In genomic region chr17:12402963-12403622, GRCh38 we compare ENCODE assay signal across 20 cellular contexts.
A peak's percentile ranks its signal among the peaks of the same experiment; 100 is the strongest.
DNase-seq lines count a peak whose midpoint lies in the region; ATAC-seq and TF ChIP-seq lines count a peak whose summit lies in the region.
"Had no signal": no experiment of that assay in that cellular context is flagged by ENCODE, and none has a peak within 500 bp of the region (broad histone marks: within the 10 kb centered on the region; RNA-seq: fewer than 3 reads in every experiment).

No MANE protein-coding gene starts in this region.

- H3K4me2 ChIP-seq in osteoblast (ENCODE audit: insufficient read depth, low read length): no peak overlapping the region

- H3K27ac ChIP-seq in RWPE2 (ENCODE audit: poor library complexity, severe bottlenecking) (no peak overlapping the region), osteoblast (ENCODE audit: low read depth, low read length) (peak overlapping the region; percentile 41), sigmoid colon (peak overlapping the region in 1 of 4 donors; percentile 5)
- H3K27ac ChIP-seq: breast epithelium, thoracic aorta had no signal

- CTCF ChIA-PET in activated CD4-positive, alpha-beta T cell treated with anti-CD3 and anti-CD28 coated beads, Interleukin-2, amount 10 ng/mL, durations not matched to agents 7 days and 5 days (lab: Charles Lee): no interaction called here

- no peak for TF ChIP-seq EP300 in sigmoid colon (IDR thresholded peaks at IDR 0.05)

- peak; percentile 84 for DNase-seq in EL
- no peak for DNase-seq in RWPE2 (ENCODE audit: low spot score)
- DNase-seq in epithelial cell of esophagus (ENCODE audit: low read depth): peak; percentile 8
- DNase-seq in osteoblast (ENCODE audit: insufficient read length, low spot score, missing footprints): no peak
- DNase-seq in activated gamma-delta T cell (lab: John Stamatoyannopoulos, UW): no peak
- DNase-seq in NCI-H187 treated with DMSO at 0.1 percent for 48 hours (lab: John Stamatoyannopoulos, UW): no peak
- DNase-seq in activated CD4-positive, alpha-beta T cell treated with anti-CD3 and anti-CD28 coated beads, Interleukin-2, amount 10 ng/mL, durations not matched to agents 7 days and 5 days: no peak
- no peak for DNase-seq in sigmoid colon
- DNase-seq: activated naive CD4-positive, alpha-beta T cell; effector CD8-positive, alpha-beta T cell; H9; NCI-H2107; NCI-H774; RPMI8226 had no signal

- POLR2A ChIA-PET in activated CD4-positive, alpha-beta T cell treated with anti-CD3 and anti-CD28 coated beads, Interleukin-2, amount 10 ng/mL, durations not matched to agents 7 days and 5 days (lab: Charles Lee): no interaction called here

- H3K36me3 Mint-ChIP-seq in activated CD4-positive, alpha-beta T cell treated with anti-CD3 and anti-CD28 coated beads, Interleukin-2, amount 10 ng/mL, durations not matched to agents 7 days and 5 days (ENCODE audit: low read depth): no peaks in the 10 kb centered on the region
- H3K36me3 Mint-ChIP-seq: CD14-positive monocyte; natural killer cell treated with Interleukin-12 subunit alpha and Interleukin-12 subunit beta and Interleukin-15 and Interleukin-18, amount 100 ng/mL, for 72 hours had no signal

- no peak overlapping the region for H3K4me3 Mint-ChIP-seq in activated CD4-positive, alpha-beta T cell treated with anti-CD3 and anti-CD28 coated beads, Interleukin-2, amount 10 ng/mL, durations not matched to agents 7 days and 5 days
- H3K4me3 Mint-ChIP-seq: CD14-positive monocyte; H9; natural killer cell treated with Interleukin-12 subunit alpha and Interleukin-12 subunit beta and Interleukin-15 and Interleukin-18, amount 100 ng/mL, for 72 hours had no signal

- H3K27ac Mint-ChIP-seq in activated CD4-positive, alpha-beta T cell treated with anti-CD3 and anti-CD28 coated beads, Interleukin-2, amount 10 ng/mL, durations not matched to agents 7 days and 5 days: no peak overlapping the region
- H3K27ac Mint-ChIP-seq: CD14-positive monocyte; H9; natural killer cell treated with Interleukin-12 subunit alpha and Interleukin-12 subunit beta and Interleukin-15 and Interleukin-18, amount 100 ng/mL, for 72 hours had no signal

- H3K4me3 ChIP-seq in RWPE2 (ENCODE audit: severe bottlenecking): no peak overlapping the region
- H3K4me3 ChIP-seq in epithelial cell of esophagus (ENCODE audit: low read length): no peak overlapping the region
- no peak overlapping the region for H3K4me3 ChIP-seq in osteoblast (ENCODE audit: insufficient read depth, low read length)
- H3K4me3 ChIP-seq in sigmoid colon: no peak overlapping the region
- H3K4me3 ChIP-seq: breast epithelium, gastroesophageal sphincter, thoracic aorta had no signal

- H3K4me1 ChIP-seq in RWPE2 (ENCODE audit: insufficient read depth, poor library complexity, severe bottlenecking) (no peaks in the 10 kb centered on the region), osteoblast (ENCODE audit: insufficient read depth, low read length) (no peaks in the 10 kb centered on the region), sigmoid colon (peaks cover 0 to 35% (median 31%) of the 10 kb centered on the region in 4 donors)
- H3K4me1 ChIP-seq: breast epithelium had no signal

- WGBS in sigmoid colon, 2 donors: 75 to 82% methylated on average over 5 of the region's 5 CpGs

- ATAC-seq in RWPE2 (ENCODE audit: low read depth): peak; percentile 67
- ATAC-seq: gastroesophageal sphincter; HepG2; natural killer cell treated with Interleukin-12 subunit alpha and Interleukin-12 subunit beta and Interleukin-15 and Interleukin-18, amount 100 ng/mL, for 72 hours had no signal

- no peaks in the 10 kb centered on the region for H3K9me3 ChIP-seq in RWPE2 (ENCODE audit: severe bottlenecking)
- no peaks in the 10 kb centered on the region for H3K9me3 ChIP-seq in osteoblast (ENCODE audit: low read depth, low read length)
- H3K9me3 ChIP-seq in sigmoid colon: no peaks in the 10 kb centered on the region
- H3K9me3 ChIP-seq: breast epithelium, gastroesophageal sphincter, thoracic aorta had no signal

- H3K27me3 ChIP-seq in RWPE2 (ENCODE audit: insufficient read depth, poor library complexity, severe bottlenecking) (no peaks in the 10 kb centered on the region), osteoblast (ENCODE audit: insufficient read depth, low read length) (no peaks in the 10 kb centered on the region), sigmoid colon (no peaks in the 10 kb centered on the region)
- H3K27me3 ChIP-seq: breast epithelium, gastroesophageal sphincter had no signal

- no peaks in the 10 kb centered on the region for H3K27me3 Mint-ChIP-seq in activated CD4-positive, alpha-beta T cell treated with anti-CD3 and anti-CD28 coated beads, Interleukin-2, amount 10 ng/mL, durations not matched to agents 7 days and 5 days
- H3K27me3 Mint-ChIP-seq: natural killer cell treated with Interleukin-12 subunit alpha and Interleukin-12 subunit beta and Interleukin-15 and Interleukin-18, amount 100 ng/mL, for 72 hours had no signal

- TF ChIP-seq POLR2A in sigmoid colon (IDR thresholded peaks at IDR 0.05): no peak

- peaks cover 7% of the 10 kb centered on the region for H3K9me3 Mint-ChIP-seq in activated CD4-positive, alpha-beta T cell treated with anti-CD3 and anti-CD28 coated beads, Interleukin-2, amount 10 ng/mL, durations not matched to agents 7 days and 5 days
- H3K9me3 Mint-ChIP-seq: H9 had no signal

- intact Hi-C loops in sigmoid colon (cut with DNase I): no loop called here

- no peak overlapping the region for H2AFZ ChIP-seq in osteoblast (ENCODE audit: low read length)

- no peaks in the 10 kb centered on the region for H3K79me2 ChIP-seq in osteoblast (ENCODE audit: insufficient read depth, low read length)

- H3K36me3 ChIP-seq in RWPE2 (ENCODE audit: low read depth) (no peaks in the 10 kb centered on the region), osteoblast (ENCODE audit: insufficient read depth, low read length) (no peaks in the 10 kb centered on the region), sigmoid colon (no peaks in the 10 kb centered on the region)
- H3K36me3 ChIP-seq: breast epithelium, gastroesophageal sphincter, thoracic aorta had no signal

- TF ChIP-seq CTCF in RWPE2 (IDR thresholded peaks at IDR 0.05; ENCODE audit: poor library complexity, severe bottlenecking) (no peak), epithelial cell of esophagus (IDR thresholded peaks at IDR 0.05; ENCODE audit: insufficient read depth, low read depth, low read length, missing control alignments) (no peak), osteoblast (IDR thresholded peaks at IDR 0.05; ENCODE audit: extremely low read depth, low read depth, low read length) (no peak), sigmoid colon (IDR thresholded peaks at IDR 0.05) (no peak)

- H4K20me1 ChIP-seq in osteoblast (ENCODE audit: insufficient read depth, low read length): no peaks in the 10 kb centered on the region

- no peaks in the 10 kb centered on the region for H3K4me1 Mint-ChIP-seq in activated CD4-positive, alpha-beta T cell treated with anti-CD3 and anti-CD28 coated beads, Interleukin-2, amount 10 ng/mL, durations not matched to agents 7 days and 5 days
- H3K4me1 Mint-ChIP-seq: CD14-positive monocyte, H9 had no signal

Comparison
In these comparisons a context has a peak if more than half of its experiments do, and no peak if none do; other contexts are left out.
1. DNase-seq: peak in EL (single experiment) and epithelial cell of esophagus (single experiment); none in RWPE2 (single experiment), osteoblast (single experiment), activated gamma-delta T cell (single experiment), NCI-H187 treated with DMSO at 0.1 percent for 48 hours (single experiment), activated CD4-positive, alpha-beta T cell treated with anti-CD3 and anti-CD28 coated beads, Interleukin-2, amount 10 ng/mL, durations not matched to agents 7 days and 5 days (single experiment) and sigmoid colon (single experiment).